17 cellular contexts compared by ENCODE assay signal in the genomic region with DNA sequence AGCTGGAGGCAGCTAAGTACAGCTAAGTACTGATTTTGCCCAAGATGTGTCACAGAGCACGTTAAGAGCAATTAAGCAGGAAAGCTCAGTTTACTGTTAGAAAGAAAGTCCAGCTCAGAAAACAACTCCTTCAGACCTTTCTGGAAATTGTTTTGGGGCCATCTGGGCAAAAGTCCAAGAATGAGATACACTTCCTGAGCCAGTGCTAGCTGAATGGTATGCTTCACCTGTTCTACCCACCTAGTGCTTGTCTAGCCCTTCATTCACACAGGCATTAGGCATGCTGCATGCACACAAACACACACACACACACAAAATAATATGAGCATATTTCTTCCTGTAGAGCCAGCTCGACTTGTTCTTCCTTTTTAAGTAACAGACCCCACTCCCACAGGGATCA. TPM values are rescaled to one million over a fixed set of nuclear protein-coding genes. Genes with fewer than 3 reads are reported as not detected.
DNase-seq lines count a peak whose midpoint lies in the region; ATAC-seq and TF ChIP-seq lines count a peak whose summit lies in the region.
"Had no signal": no experiment of that assay in that cellular context is flagged by ENCODE, and none has a peak within 500 bp of the region (broad histone marks: within the 10 kb centered on the region; RNA-seq: fewer than 3 reads in every experiment).

No MANE protein-coding gene starts in this region.

- H3K4me3 ChIP-seq in lower lobe of right lung: no peak overlapping the region
- H3K4me3 ChIP-seq: PC-9 had no signal

- H3K4me1 ChIP-seq in lower lobe of right lung: no peaks in the 10 kb centered on the region

- H3K4me1 Mint-ChIP-seq in T-helper 17 cell: peaks cover 5% of the 10 kb centered on the region

- peak overlapping the region; percentile 19 for H3K27ac Mint-ChIP-seq in T-helper 17 cell
- H3K27ac Mint-ChIP-seq: activated naive CD8-positive, alpha-beta T cell treated with anti-CD3 and anti-CD28 coated beads, Interleukin-2, amount 50 U/mL, for 24 hours; activated T-cell treated with anti-CD3 and anti-CD28 coated beads, Interleukin-2, amount 50 U/mL, for 24 hours; stimulated activated memory B cell treated with anti-CD40 and anti-IgM and Interleukin-4, amounts not matched to agents 10 μg/mL and 1 μg/mL and 100 μg/mL, for 72 hours had no signal

- TF ChIP-seq CTCF in lower lobe of right lung (IDR thresholded peaks at IDR 0.05): no peak
- TF ChIP-seq CTCF in omental fat pad (IDR thresholded peaks at IDR 0.05): no peak

- H3K36me3 Mint-ChIP-seq in T-helper 17 cell (ENCODE audit: low read depth): no peaks in the 10 kb centered on the region
- H3K36me3 Mint-ChIP-seq: stimulated activated memory B cell treated with anti-CD40 and anti-IgM and Interleukin-4, amounts not matched to agents 10 μg/mL and 1 μg/mL and 100 μg/mL, for 72 hours had no signal

- H3K9me3 ChIP-seq in T-helper 17 cell (ENCODE audit: control insufficient read depth, low read length, poor library complexity, severe bottlenecking): no peaks in the 10 kb centered on the region
- no peaks in the 10 kb centered on the region for H3K9me3 ChIP-seq in lower lobe of right lung

- ATAC-seq in T-helper 17 cell: no peak
- ATAC-seq in lower lobe of right lung: peak; percentile 84
- ATAC-seq in omental fat pad (ENCODE audit: low FRiP score): no peak
- ATAC-seq in GM21423 (IDR thresholded peaks at IDR 0.05; ENCODE audit: unreplicated experiment): no peak
- ATAC-seq: activated naive CD8-positive, alpha-beta T cell treated with anti-CD3 and anti-CD28 coated beads, Interleukin-2, amount 50 U/mL, for 24 hours; sciatic nerve; stimulated activated memory B cell treated with anti-CD40 and anti-IgM and Interleukin-4, amounts not matched to agents 10 μg/mL and 1 μg/mL and 100 μg/mL, for 72 hours had no signal

- H3K36me3 ChIP-seq in lower lobe of right lung: no peaks in the 10 kb centered on the region

- H3K27me3 Mint-ChIP-seq in T-helper 17 cell: no peaks in the 10 kb centered on the region
- H3K27me3 Mint-ChIP-seq: activated naive CD8-positive, alpha-beta T cell treated with anti-CD3 and anti-CD28 coated beads, Interleukin-2, amount 50 U/mL, for 24 hours; activated T-cell treated with anti-CD3 and anti-CD28 coated beads, Interleukin-2, amount 50 U/mL, for 24 hours; stimulated activated memory B cell treated with anti-CD40 and anti-IgM and Interleukin-4, amounts not matched to agents 10 μg/mL and 1 μg/mL and 100 μg/mL, for 72 hours had no signal

- intact Hi-C loops in lower lobe of right lung (cut with DNase I): no loop called here

- H3K4me3 Mint-ChIP-seq in T-helper 17 cell: no peak overlapping the region
- H3K4me3 Mint-ChIP-seq: activated naive CD8-positive, alpha-beta T cell treated with anti-CD3 and anti-CD28 coated beads, Interleukin-2, amount 50 U/mL, for 24 hours; activated T-cell treated with anti-CD3 and anti-CD28 coated beads, Interleukin-2, amount 50 U/mL, for 24 hours; stimulated activated memory B cell treated with anti-CD40 and anti-IgM and Interleukin-4, amounts not matched to agents 10 μg/mL and 1 μg/mL and 100 μg/mL, for 72 hours had no signal

- DNase-seq in HT-29 (ENCODE audit: low spot score): peak; percentile 41
- no peak for DNase-seq in T-helper 17 cell
- no peak for DNase-seq in lower lobe of right lung
- DNase-seq in NCI-H446 treated with DMSO at 0.1 percent for 48 hours (lab: John Stamatoyannopoulos, UW): no peak
- no peak for DNase-seq in omental fat pad (ENCODE audit: low spot score)
- DNase-seq: activated CD4-positive, alpha-beta T cell treated with anti-CD3 and anti-CD28 coated beads for 1 hour; activated naive CD8-positive, alpha-beta T cell treated with anti-CD3 and anti-CD28 coated beads, Interleukin-2, amount 50 U/mL, for 24 hours; activated T-cell treated with anti-CD3 and anti-CD28 coated beads, Interleukin-2, amount 50 U/mL, for 24 hours; cerebellar nuclear complex; erythroblast; NCI-H2081 treated with DMSO at 0.1 percent for 48 hours; stimulated activated CD4-positive, alpha-beta T cell treated with anti-CD3 and anti-CD28 coated beads, Interleukin-4, amount 100 ng/mL, for 4 hours; SW 1271 had no signal

- peak overlapping the region; percentile 51 for H3K27ac ChIP-seq in lower lobe of right lung
- H3K27ac ChIP-seq: PC-9 had no signal

- H3K27me3 ChIP-seq in lower lobe of right lung (ENCODE audit: low read depth): no peaks in the 10 kb centered on the region

RNA-seq across cellular contexts. Expression of a gene that starts 6.6 kb away (rescaled TPM):
- 1.1 and 1.9 TPM in 2 replicates for total RNA-seq in HT-29 (2014; rRNA removed; shearing (Covaris generic))
- 1 to 10 TPM; 3.9 to 9.4 TPM for total RNA-seq in T-helper 17 cell
- 13.1 TPM for total RNA-seq in lower lobe of right lung
- total RNA-seq in omental fat pad: 10 to 100 TPM in 1 of 4 donors, 1 to 10 TPM in 3; 4.4 to 10.3 (median 6.6) TPM

RNA-seq across cellular contexts. Expression of a gene that starts 17.1 kb away (rescaled TPM):
- total RNA-seq in HT-29 (2014; rRNA removed; shearing (Covaris generic)): 18.1 and 21.8 TPM in 2 replicates
- total RNA-seq in T-helper 17 cell (1 to 10 TPM; 1.5 to 2.2 TPM), lower lobe of right lung (23.3 TPM), omental fat pad (10 to 100 TPM; 14.5 to 43.0 (median 22.9) TPM)

RNA-seq across cellular contexts. Expression of a gene that starts 27.5 kb away (rescaled TPM):
- 171 and 219 TPM in 2 replicates for total RNA-seq in HT-29 (2014; rRNA removed; shearing (Covaris generic))
- total RNA-seq in T-helper 17 cell: 10 to 100 TPM; 46.9 to 72.3 TPM
- total RNA-seq in lower lobe of right lung: 77.2 TPM
- total RNA-seq in omental fat pad: 1,000 to 10,000 TPM in 2 of 4 donors, 100 to 1,000 TPM in 2; 482 to 1,592 (median 1,024) TPM

RNA-seq across cellular contexts. Expression of a gene that starts 40.3 kb away (rescaled TPM):
- 32.1 and 35.0 TPM in 2 replicates for total RNA-seq in HT-29 (2014; rRNA removed; shearing (Covaris generic))
- 10 to 100 TPM; 56.4 to 57.0 TPM for total RNA-seq in T-helper 17 cell
- 138 TPM for total RNA-seq in lower lobe of right lung
- 10 to 100 TPM; 46.2 to 71.5 (median 64.8) TPM for total RNA-seq in omental fat pad

RNA-seq across cellular contexts. Expression of a gene that starts 47.6 kb away (rescaled TPM):
- total RNA-seq in HT-29 (2014; rRNA removed; shearing (Covaris generic)): 46.8 and 49.4 TPM in 2 replicates
- total RNA-seq in T-helper 17 cell (10 to 100 TPM; 12.2 to 18.7 TPM), lower lobe of right lung (22.2 TPM), omental fat pad (10 to 100 TPM in 3 of 4 donors, 1 to 10 TPM in 1; 9.7 to 23.7 (median 17.5) TPM)

Comparison
In these comparisons a context has a peak if more than half of its experiments do, and no peak if none do; other contexts are left out.
1. ATAC-seq: peak in lower lobe of right lung (2 of 2); none in T-helper 17 cell (single experiment), omental fat pad (single experiment) and GM21423 (single experiment).